In the genomic region with DNA sequence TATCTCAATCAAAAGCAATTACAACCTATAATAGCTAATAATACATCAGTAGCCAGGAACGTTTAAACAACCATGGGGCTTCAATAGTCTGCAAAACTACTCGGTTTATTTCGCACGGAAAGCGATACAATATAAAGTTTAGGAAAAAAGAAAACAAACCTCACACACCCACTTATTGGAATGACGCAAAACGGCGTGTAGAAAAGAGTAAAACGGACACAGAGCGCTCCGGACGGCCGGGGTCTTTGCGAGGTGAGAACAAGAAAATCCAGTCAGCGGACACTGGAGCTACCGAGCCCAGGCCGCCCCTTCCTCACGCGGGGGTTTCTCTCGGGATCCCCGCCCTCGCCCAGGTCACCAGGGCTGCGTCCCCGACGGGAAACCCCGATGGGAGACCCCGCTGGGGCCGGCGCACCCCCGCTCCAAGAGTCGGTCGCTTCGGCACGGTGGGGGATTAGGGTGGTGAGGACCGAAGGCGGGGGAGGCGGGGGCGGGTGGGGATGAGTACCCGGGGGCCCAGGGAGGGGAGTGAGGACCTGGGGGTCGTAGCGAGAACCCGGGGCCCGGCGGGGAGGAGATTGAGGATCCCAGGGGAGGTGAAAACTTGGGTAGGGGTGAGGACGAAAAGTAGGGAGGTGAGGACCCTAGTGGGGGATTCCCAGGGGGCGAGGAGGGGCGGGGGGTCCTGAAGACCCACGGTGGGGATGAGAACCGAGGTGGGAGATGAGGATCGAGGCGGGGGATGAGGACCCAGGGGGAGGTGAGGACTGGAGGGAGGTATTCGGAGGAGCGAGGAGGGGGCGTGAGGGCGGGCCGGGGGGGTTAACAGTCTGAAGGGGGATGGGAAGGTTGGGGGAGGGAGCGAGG, we compare ENCODE assay signal across 8 cellular contexts. TPM values are rescaled to one million over a fixed set of nuclear protein-coding genes. Genes with fewer than 3 reads are reported as not detected.
DNase-seq lines count a peak whose midpoint lies in the region; ATAC-seq and TF ChIP-seq lines count a peak whose summit lies in the region.

No MANE protein-coding gene starts in this region.

- H3K36me3 ChIP-seq in adipocyte (ENCODE audit: control insufficient read depth, insufficient read depth, low read length, severe bottlenecking) (peaks cover 13% of the 10 kb centered on the region), kidney epithelial cell (ENCODE audit: control insufficient read depth, insufficient read depth, low read length) (no peaks in the 10 kb centered on the region), thymus (ENCODE audit: control insufficient read depth, insufficient read depth) (peaks cover 14% of the 10 kb centered on the region)

- H3K4me1 ChIP-seq in adipocyte (ENCODE audit: control insufficient read depth, insufficient read depth, low read length) (peaks cover 23% of the 10 kb centered on the region), thymus (ENCODE audit: control insufficient read depth, insufficient read depth, low read length) (peaks cover 11% of the 10 kb centered on the region)

- H3K4me1 Mint-ChIP-seq in T-helper 2 cell treated with Interferon-gamma antibody and Interleukin-4, amounts not matched to agents 5 μg/mL and 100 μg/mL, for 36 hours (ENCODE audit: low read depth) = peaks cover 31% of the 10 kb centered on the region

- H3K27ac ChIP-seq in thymus (ENCODE audit: low read depth) = no peak overlapping the region

- WGBS in thymus = 2% methylated on average over 57 of the region's 57 CpGs

- no peak for TF ChIP-seq POLR2A in GM18505 (IDR thresholded peaks at IDR 0.05; ENCODE audit: borderline replicate concordance, extremely low read depth, insufficient read depth, insufficient read length)

- intact Hi-C loops in head of caudate nucleus (cut with DNase I) = no loop called here

- peak overlapping the region; percentile 89 for H3K27ac Mint-ChIP-seq in T-helper 2 cell treated with Interferon-gamma antibody and Interleukin-4, amounts not matched to agents 5 μg/mL and 100 μg/mL, for 36 hours

- peak overlapping the region; percentile 97 for H3K4me3 ChIP-seq in adipocyte (ENCODE audit: low read length)
- peak overlapping the region; percentile 93 for H3K4me3 ChIP-seq in kidney epithelial cell (ENCODE audit: low read depth, low read length)
- peak overlapping the region; percentile 93 for H3K4me3 ChIP-seq in thymus (ENCODE audit: low read length)

- TF ChIP-seq CTCF in kidney epithelial cell (IDR thresholded peaks at IDR 0.05; ENCODE audit: insufficient read depth, low read length, poor library complexity, severe bottlenecking) = no peak

- peak overlapping the region; percentile 91 for H3K4me3 Mint-ChIP-seq in T-helper 2 cell treated with Interferon-gamma antibody and Interleukin-4, amounts not matched to agents 5 μg/mL and 100 μg/mL, for 36 hours

- H3K9me3 Mint-ChIP-seq in T-helper 2 cell treated with Interferon-gamma antibody and Interleukin-4, amounts not matched to agents 5 μg/mL and 100 μg/mL, for 36 hours = no peaks in the 10 kb centered on the region

- H3K9me3 ChIP-seq in adipocyte (ENCODE audit: control insufficient read depth, low read length) (no peaks in the 10 kb centered on the region), thymus (ENCODE audit: control insufficient read depth) (no peaks in the 10 kb centered on the region)

- DNase-seq in T-helper 2 cell treated with Interferon-gamma antibody and Interleukin-4, amounts not matched to agents 5 μg/mL and 100 μg/mL, for 36 hours (ENCODE audit: low spot score) = no peak
- DNase-seq in T-helper 2 cell (no peak), adipocyte (ENCODE audit: low read depth) (peak; percentile 60), kidney epithelial cell (ENCODE audit: low read depth) (no peak), NCI-H1930 (lab: John Stamatoyannopoulos, UW) (no peak), head of caudate nucleus (no peak)

- peak overlapping the region; percentile 98 for H3K9ac ChIP-seq in adipocyte (ENCODE audit: low read length)

- no peak for ATAC-seq in GM18505 (IDR thresholded peaks at IDR 0.05; ENCODE audit: unreplicated experiment)

- H3K27me3 ChIP-seq in adipocyte (replicated peaks; ENCODE audit: control insufficient read depth, insufficient read depth, low read length) = no peaks in the 10 kb centered on the region
- H3K27me3 ChIP-seq in kidney epithelial cell (ENCODE audit: control insufficient read depth, insufficient read depth, low read length) = no peaks in the 10 kb centered on the region
- no peaks in the 10 kb centered on the region for H3K27me3 ChIP-seq in thymus (ENCODE audit: control insufficient read depth, insufficient read depth)

- H3K36me3 Mint-ChIP-seq in T-helper 2 cell treated with Interferon-gamma antibody and Interleukin-4, amounts not matched to agents 5 μg/mL and 100 μg/mL, for 36 hours (ENCODE audit: low read depth) = peaks cover 18% of the 10 kb centered on the region

- peaks cover 10% of the 10 kb centered on the region for H3K27me3 Mint-ChIP-seq in T-helper 2 cell treated with Interferon-gamma antibody and Interleukin-4, amounts not matched to agents 5 μg/mL and 100 μg/mL, for 36 hours (ENCODE audit: low read depth)

RNA-seq across cellular contexts. Expression of a gene that starts 0.7 kb away (rescaled TPM):
- total RNA-seq in kidney epithelial cell = 31.2 and 31.9 TPM in 2 replicates
- 37.2 TPM for polyA plus RNA-seq in thymus

RNA-seq across cellular contexts. Expression of a gene that starts 51.1 kb away (rescaled TPM):
- total RNA-seq in kidney epithelial cell = 9.0 and 9.4 TPM in 2 replicates
- polyA plus RNA-seq in thymus = 0.43 TPM
